ENCODE assay signal across 16 cellular contexts in the genomic region with DNA sequence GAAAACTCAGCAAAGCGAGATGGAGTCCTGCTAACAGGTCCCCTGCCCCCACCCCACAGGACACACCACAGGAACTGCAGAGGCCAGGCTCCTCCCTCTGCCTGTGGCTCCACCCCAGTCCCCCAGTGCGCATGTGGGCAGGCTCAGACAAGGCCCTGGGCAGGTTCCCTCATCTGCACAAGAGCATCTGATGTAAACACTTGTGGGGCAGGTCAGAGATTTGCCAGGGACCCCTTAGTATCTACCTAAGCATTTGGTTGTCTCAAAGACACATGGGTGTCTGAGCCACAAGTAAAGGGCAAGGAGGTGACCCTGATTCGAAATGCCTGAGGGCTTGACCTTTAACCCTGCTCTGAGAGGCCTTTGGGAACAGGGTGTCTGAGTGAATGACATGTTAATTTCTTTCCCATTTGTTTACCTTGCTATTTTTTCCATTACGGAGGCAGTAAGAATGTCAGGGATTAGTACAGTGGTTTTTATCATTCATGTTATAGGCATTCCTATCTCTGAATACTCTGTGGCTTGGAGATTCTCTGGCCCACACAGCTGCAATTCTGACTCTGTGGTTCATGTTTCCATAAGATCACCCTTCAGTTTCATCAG.
DNase-seq lines count a peak whose midpoint lies in the region; ATAC-seq and TF ChIP-seq lines count a peak whose summit lies in the region.
"Had no signal": no experiment of that assay in that cellular context is flagged by ENCODE, and none has a peak within 500 bp of the region (broad histone marks: within the 10 kb centered on the region; RNA-seq: fewer than 3 reads in every experiment).

No MANE protein-coding gene starts in this region.

- DNase-seq in GM04503 (ENCODE audit: low read depth) (peak; percentile 34), NT2/D1 (ENCODE audit: low read depth, low spot score) (peak; percentile 65), epithelial cell of prostate (ENCODE audit: low read depth, low spot score) (peak; percentile 61), osteocyte (ENCODE audit: extremely low spot score, unreplicated experiment) (peak; percentile 73), NCI-H774 (lab: John Stamatoyannopoulos, UW) (no peak)
- no peak for DNase-seq in stimulated activated CD4-positive, alpha-beta T cell treated with anti-CD3 and anti-CD28 coated beads, Interleukin-4, amount 100 ng/mL, for 4 hours
- DNase-seq: activated CD4-positive, alpha-beta T cell treated with anti-CD3 and anti-CD28 coated beads, Interleukin-2, amount 50 U/mL, for 48 hours; anterior cingulate cortex; foreskin fibroblast; NCI-H2081 treated with DMSO at 0.1 percent for 48 hours; SIG-M5; stimulated activated CD4-positive, alpha-beta T cell treated with anti-CD3 and anti-CD28 coated beads, Interleukin-2, amount 100 ng/mL, for 24 hours had no signal

- no peak for ATAC-seq in HG02840 (IDR thresholded peaks at IDR 0.05; ENCODE audit: low FRiP score, unreplicated experiment)

- no peaks in the 10 kb centered on the region for H3K36me3 Mint-ChIP-seq in osteocyte (ENCODE audit: unreplicated experiment)
- H3K36me3 Mint-ChIP-seq: CD14-positive monocyte, type B pancreatic cell had no signal

- H3K9ac ChIP-seq in NT2/D1 (ENCODE audit: insufficient read length, low read depth): no peak overlapping the region

- H3K27ac Mint-ChIP-seq in osteocyte (ENCODE audit: unreplicated experiment): no peak overlapping the region
- H3K27ac Mint-ChIP-seq: CD14-positive monocyte, type B pancreatic cell had no signal

- no peak for TF ChIP-seq CTCF in osteocyte (IDR thresholded peaks at IDR 0.05)

- no peaks in the 10 kb centered on the region for H3K9me3 Mint-ChIP-seq in osteocyte (ENCODE audit: unreplicated experiment)
- H3K9me3 Mint-ChIP-seq: type B pancreatic cell had no signal

- H3K27me3 Mint-ChIP-seq in osteocyte (ENCODE audit: unreplicated experiment): peaks cover 8% of the 10 kb centered on the region

- no peaks in the 10 kb centered on the region for H3K27me3 ChIP-seq in NT2/D1 (ENCODE audit: insufficient read depth, insufficient read length)

- peak overlapping the region; percentile 59 for H3K27ac ChIP-seq in epithelial cell of prostate
- H3K27ac ChIP-seq: HL-60 had no signal

- H3K9me3 ChIP-seq in NT2/D1 (ENCODE audit: insufficient read depth, low read length): no peaks in the 10 kb centered on the region

- no peaks in the 10 kb centered on the region for H3K4me1 Mint-ChIP-seq in osteocyte (ENCODE audit: unreplicated experiment)
- H3K4me1 Mint-ChIP-seq: CD14-positive monocyte had no signal

- H3K4me3 ChIP-seq in NT2/D1 (ENCODE audit: insufficient read length, low read depth): no peak overlapping the region

- H3K4me3 Mint-ChIP-seq in osteocyte (ENCODE audit: unreplicated experiment): no peak overlapping the region
- H3K4me3 Mint-ChIP-seq: CD14-positive monocyte, type B pancreatic cell had no signal

- no peaks in the 10 kb centered on the region for H3K36me3 ChIP-seq in NT2/D1 (ENCODE audit: insufficient read depth, insufficient read length, low read length)

- H3K4me1 ChIP-seq in NT2/D1 (ENCODE audit: insufficient read depth, insufficient read length): no peaks in the 10 kb centered on the region

Comparison
In these comparisons a context has a peak if more than half of its experiments do, and no peak if none do; other contexts are left out.
1. DNase-seq: peak in GM04503 (single experiment), NT2/D1 (single experiment), epithelial cell of prostate (single experiment) and osteocyte (single experiment); none in NCI-H774 (single experiment) and stimulated activated CD4-positive, alpha-beta T cell treated with anti-CD3 and anti-CD28 coated beads, Interleukin-4, amount 100 ng/mL, for 4 hours (0 of 2).